In genomic region chr1:55214214-55214902, GRCh38 we compare ENCODE assay signal across 1 cellular context.
TF ChIP-seq lines count a peak whose summit lies in the region.

No MANE protein-coding gene starts in this region.

TF ChIP-seq in K562, 482 proteins besides CTCF, POLR2A, EP300 and RAD21 (continued from another document):
- TF ChIP-seq MNT (conservative IDR thresholded peaks at IDR 0.05) (peak; percentile 40 to 69; a peak in 2 of 4 replicates), HLTF (IDR thresholded peaks at IDR 0.05) (0 out of 2 replicates have a peak, but pooled peaks have one; percentile 14), FIP1L1 (IDR thresholded peaks at IDR 0.05; ENCODE audit: low read depth, low read length, poor library complexity, severe bottlenecking) (no peak), ZBTB7A (IDR thresholded peaks at IDR 0.05; ENCODE audit: borderline replicate concordance, control insufficient read depth, low read depth, low read length) (peak; percentile 69), MECOM (CRISPR knock-in tag; IDR thresholded peaks at IDR 0.05) (no peak), ZBTB17 (CRISPR knock-in tag; IDR thresholded peaks at IDR 0.05) (0 out of 2 replicates have a peak, but pooled peaks have one; percentile 29), SNAPC5 (CRISPR knock-in tag; IDR thresholded peaks at IDR 0.05) (no peak), ZFPM2 (CRISPR knock-in tag; IDR thresholded peaks at IDR 0.05) (no peak), MBD2 (IDR thresholded peaks at IDR 0.05; ENCODE audit: borderline replicate concordance, low read depth) (no peak), CHD2 (IDR thresholded peaks at IDR 0.05; ENCODE audit: low read depth, low read length) (0 out of 2 replicates have a peak, but pooled peaks have one; percentile 9), TCF3 (CRISPR knock-in tag; IDR thresholded peaks at IDR 0.05) (0 out of 2 replicates have a peak, but pooled peaks have one; percentile 11), ATF6 (CRISPR knock-in tag; IDR thresholded peaks at IDR 0.05) (peak; percentile 53; the same call in 1 of the 2 replicates), SAP30 (IDR thresholded peaks at IDR 0.05; ENCODE audit: borderline replicate concordance, insufficient read depth, low read depth, low read length, poor library complexity, severe bottlenecking) (peak; percentile 46), ETV5 (CRISPR knock-in tag; IDR thresholded peaks at IDR 0.05; ENCODE audit: low read depth) (peak; percentile 46; the same call in 1 of the 2 replicates), MAZ (CRISPR knock-in tag; conservative IDR thresholded peaks at IDR 0.05 in 1 of 2, IDR thresholded peaks at IDR 0.05 in 1 of 2) (peak in 1 of 2 experiments; percentile 30; a peak in 2 of 4 replicates), NBN (IDR thresholded peaks at IDR 0.05; ENCODE audit: low read depth) (peak; percentile 65; the same call in 1 of the 2 replicates), TRIM28 (IDR thresholded peaks at IDR 0.05) (no peak), SIN3A (IDR thresholded peaks at IDR 0.05; ENCODE audit: borderline replicate concordance in 2 of 2, control insufficient read depth in 1 of 2, low read depth in 2 of 2, low read length in 2 of 2) (peak in 1 of 2 experiments; percentile 8; a peak in 1 of 4 replicates)
